ENCODE assay signal across 33 cellular contexts in the genomic region with DNA sequence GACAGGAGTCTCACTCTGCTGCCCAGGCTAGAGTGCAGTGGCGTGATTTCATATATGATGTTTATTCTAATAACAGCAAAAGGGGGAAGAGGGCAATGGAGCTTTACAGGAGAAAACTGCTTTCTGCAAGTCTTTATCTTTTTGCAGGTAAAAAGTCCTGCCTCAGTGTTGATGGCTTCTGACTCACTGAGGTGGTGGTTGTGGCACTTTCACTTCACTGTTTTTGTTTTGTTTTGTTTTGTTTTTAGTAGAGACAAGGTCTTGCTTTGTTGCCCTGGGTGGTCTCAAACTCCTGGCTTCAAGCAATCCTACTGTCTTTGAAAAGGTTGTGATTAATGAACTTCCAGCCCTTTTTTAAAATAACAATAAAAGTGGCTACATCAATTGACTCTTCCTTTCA.
"Had no signal": no experiment of that assay in that cellular context is flagged by ENCODE, and none has a peak within 500 bp of the region (broad histone marks: within the 10 kb centered on the region; RNA-seq: fewer than 3 reads in every experiment).

No MANE protein-coding gene starts in this region.

- DNase-seq: activated CD4-positive, alpha-beta memory T cell treated with anti-CD3 and anti-CD28 coated beads for 36 hours; activated CD4-positive, alpha-beta T cell treated with anti-CD3 and anti-CD28 coated beads, Interleukin-2, amount 10 ng/mL, durations not matched to agents 7 days and 5 days; activated gamma-delta T cell treated with Interleukin-2 at 50 U/mL for 16 hours; activated naive CD4-positive, alpha-beta T cell treated with anti-CD3 and anti-CD28 coated beads for 36 hours; activated T-cell treated with anti-CD3 and anti-CD28 coated beads for 4 hours; activated T-cell treated with anti-CD3 and anti-CD28 coated beads, Interleukin-2, amount 50 U/mL, for 4 hours; adrenal gland; body of pancreas; Kasumi-1; MM.1S; MV-4-11; NCI-H1092 treated with DMSO at 0.1 percent for 48 hours; NCI-H1417; NCI-H146; NCI-H187; NCI-H2029 treated with DMSO at 0.1 percent for 48 hours; NCI-H2107; NCI-H2171; NCI-H510A; NCI-H526; NCI-H748 treated with DMSO at 0.1 percent for 48 hours; PC-9; SIG-M5 had no signal

- H3K4me3 Mint-ChIP-seq: activated CD4-positive, alpha-beta memory T cell treated with anti-CD3 and anti-CD28 coated beads for 36 hours; activated CD4-positive, alpha-beta T cell treated with anti-CD3 and anti-CD28 coated beads, Interleukin-2, amount 10 ng/mL, durations not matched to agents 7 days and 5 days; activated naive CD4-positive, alpha-beta T cell treated with anti-CD3 and anti-CD28 coated beads for 36 hours; activated T-cell treated with anti-CD3 and anti-CD28 coated beads, Interleukin-2, amount 50 U/mL, for 4 hours; activated T-helper 1 cell treated with anti-CD3 and anti-CD28 coated beads, Interleukin-12 subunit alpha, Interleukin-12 subunit beta, Interleukin-2, Interleukin-4 antibody, amounts not matched to agents 30 ng/mL and 10 ng/mL and 1 ng/mL, durations not matched to agents 14 hours and 24 hours and 36 hours; T-helper 1 cell treated with Interleukin-12 subunit alpha and Interleukin-12 subunit beta and Interleukin-4 antibody, amounts not matched to agents 30 μg/mL and 1 μg/mL, for 36 hours; T-helper 2 cell treated with Interferon-gamma antibody and Interleukin-4, amounts not matched to agents 5 μg/mL and 100 μg/mL, for 36 hours had no signal

- H3K4me1 ChIP-seq: adrenal gland, body of pancreas, breast epithelium had no signal

- H2AFZ ChIP-seq: PC-9 had no signal

- H3K27ac ChIP-seq: adrenal gland, body of pancreas, breast epithelium, coronary artery, PC-9, RWPE1 had no signal

- FAIRE-seq: astrocyte, RCC 7860, TTC549 had no signal

- H3K9me3 ChIP-seq: adrenal gland had no signal

- H3K4me2 ChIP-seq: PC-9 had no signal

- H3K4me3 ChIP-seq: adrenal gland, body of pancreas, breast epithelium, coronary artery, PC-9 had no signal

- H3K36me3 ChIP-seq: adrenal gland, breast epithelium had no signal

- H3K27ac Mint-ChIP-seq: activated CD4-positive, alpha-beta memory T cell treated with anti-CD3 and anti-CD28 coated beads for 36 hours; activated CD4-positive, alpha-beta T cell treated with anti-CD3 and anti-CD28 coated beads, Interleukin-2, amount 10 ng/mL, durations not matched to agents 7 days and 5 days; activated naive CD4-positive, alpha-beta T cell treated with anti-CD3 and anti-CD28 coated beads for 36 hours; activated naive CD4-positive, alpha-beta T cell treated with anti-CD3 and anti-CD28 coated beads, Interleukin-2, amount 50 U/mL, for 72 hours; activated T-helper 1 cell treated with anti-CD3 and anti-CD28 coated beads, Interleukin-12 subunit alpha, Interleukin-12 subunit beta, Interleukin-2, Interleukin-4 antibody, amounts not matched to agents 30 ng/mL and 10 ng/mL and 1 ng/mL, durations not matched to agents 14 hours and 24 hours and 36 hours; T-helper 1 cell treated with Interleukin-12 subunit alpha and Interleukin-12 subunit beta and Interleukin-4 antibody, amounts not matched to agents 30 μg/mL and 1 μg/mL, for 36 hours; T-helper 2 cell treated with Interferon-gamma antibody and Interleukin-4, amounts not matched to agents 5 μg/mL and 100 μg/mL, for 36 hours had no signal

- H3K27me3 ChIP-seq: adrenal gland, body of pancreas, breast epithelium had no signal
